In the genomic region with DNA sequence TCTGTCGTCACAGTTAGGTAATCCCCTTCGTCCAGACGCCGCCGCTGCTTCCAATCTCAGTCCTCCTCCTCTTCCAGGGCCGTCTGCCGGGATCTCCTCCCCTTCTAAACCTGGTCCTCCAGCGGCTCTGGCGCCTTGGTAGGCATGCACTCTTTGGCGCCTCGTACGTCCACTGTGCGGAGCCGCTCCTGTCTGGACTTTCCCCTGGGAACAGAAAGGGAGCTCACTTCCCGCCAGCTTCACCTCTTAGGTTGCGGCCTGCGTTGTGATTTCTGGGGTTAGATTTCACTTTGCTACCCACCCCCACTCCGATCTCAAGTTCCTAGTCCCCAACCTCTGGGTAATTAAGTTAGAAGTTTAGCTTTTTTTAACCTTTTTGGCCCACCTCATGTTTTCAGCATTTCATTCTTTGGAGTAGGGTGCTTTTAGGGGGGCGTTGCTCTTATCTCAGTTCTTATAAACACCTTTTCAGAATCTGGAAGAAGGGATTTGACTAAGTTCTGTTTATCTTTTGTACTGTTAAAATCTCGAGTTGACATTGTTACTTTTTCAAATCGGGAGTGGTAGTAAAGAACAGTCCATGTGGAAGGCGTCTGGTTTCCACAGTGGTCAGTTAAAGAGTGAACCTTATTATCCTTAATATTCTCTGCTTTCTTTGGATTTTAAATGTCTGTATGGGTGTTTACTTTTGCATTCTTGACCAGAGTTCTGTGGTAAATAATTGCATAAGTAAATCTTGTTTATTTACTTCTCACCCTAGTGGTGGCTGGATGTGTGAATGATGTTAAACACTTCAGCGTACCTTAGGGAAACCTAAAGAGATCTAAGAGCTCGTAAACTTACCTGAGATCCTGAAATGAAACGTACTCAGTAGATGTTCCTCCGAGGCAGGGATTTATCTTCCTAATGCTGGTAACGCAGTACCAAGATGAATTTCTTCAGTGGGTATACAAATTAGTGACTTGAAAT, we compare ENCODE assay signal across 1 cellular context.
A peak's percentile ranks its signal among the peaks of the same experiment; 100 is the strongest.
TF ChIP-seq lines count a peak whose summit lies in the region.

No MANE protein-coding gene starts in this region.

TF ChIP-seq in K562, 482 proteins besides CTCF, POLR2A, EP300 and RAD21 (continued from another document and continues in another):
- TF ChIP-seq TAF15 (IDR thresholded peaks at IDR 0.05; ENCODE audit: low read depth, low read length) (no peak), ZNF717 (CRISPR knock-in tag; IDR thresholded peaks at IDR 0.05) (no peak), GTF2A2 (tag; IDR thresholded peaks at IDR 0.05) (no peak), ZNF740 (CRISPR knock-in tag; IDR thresholded peaks at IDR 0.05) (peak; percentile 39; the same call in 1 of the 2 replicates), ZNF740 (tag; IDR thresholded peaks at IDR 0.05) (no peak), ZNF655 (CRISPR knock-in tag; IDR thresholded peaks at IDR 0.05) (no peak), SMAD3 (CRISPR knock-in tag; conservative IDR thresholded peaks at IDR 0.05) (no peak), ZNF280A (IDR thresholded peaks at IDR 0.05; ENCODE audit: low read depth, partially characterized antibody) (no peak), ZNF282 (CRISPR knock-in tag; IDR thresholded peaks at IDR 0.05) (no peak), ZNF184 (CRISPR knock-in tag; IDR thresholded peaks at IDR 0.05) (no peak), ZNF668 (CRISPR knock-in tag; IDR thresholded peaks at IDR 0.05) (no peak), RREB1 (CRISPR knock-in tag; IDR thresholded peaks at IDR 0.05) (no peak), ZNF274 (IDR thresholded peaks at IDR 0.05; ENCODE audit: borderline replicate concordance, low read depth, low read length) (no peak), SREBF1 (IDR thresholded peaks at IDR 0.05; ENCODE audit: borderline replicate concordance, low read depth, low read length) (no peak), ZNF695 (CRISPR knock-in tag; IDR thresholded peaks at IDR 0.05) (no peak), ZNF780A (CRISPR knock-in tag; IDR thresholded peaks at IDR 0.05) (no peak), POLR2H (tag; IDR thresholded peaks at IDR 0.05; ENCODE audit: low read depth) (no peak), TAF7 (tag; IDR thresholded peaks at IDR 0.05) (peak; percentile 82), NELFE (IDR thresholded peaks at IDR 0.05; ENCODE audit: insufficient read depth, insufficient read length) (no peak), L3MBTL2 (IDR thresholded peaks at IDR 0.05) (peak; percentile 30; the same call in 1 of the 2 replicates), ELF4 (CRISPR knock-in tag; IDR thresholded peaks at IDR 0.05) (no peak), GATA2 (CRISPR knock-in tag; IDR thresholded peaks at IDR 0.05) (no peak), E2F8 (IDR thresholded peaks at IDR 0.05; ENCODE audit: low read depth, partially characterized antibody) (no peak), POU5F1 (IDR thresholded peaks at IDR 0.05; ENCODE audit: borderline replicate concordance, low read depth, low read length, partially characterized antibody) (no peak), TAF9B (IDR thresholded peaks at IDR 0.05; ENCODE audit: partially characterized antibody) (no peak), POLR3A (IDR thresholded peaks at IDR 0.05; ENCODE audit: borderline replicate concordance, extremely low read depth, insufficient read depth, insufficient read length) (no peak), SMAD4 (CRISPR knock-in tag; conservative IDR thresholded peaks at IDR 0.05) (peak; percentile 65), ZFP1 (CRISPR knock-in tag; IDR thresholded peaks at IDR 0.05) (no peak)
- TF ChIP-seq, protein P1, sequence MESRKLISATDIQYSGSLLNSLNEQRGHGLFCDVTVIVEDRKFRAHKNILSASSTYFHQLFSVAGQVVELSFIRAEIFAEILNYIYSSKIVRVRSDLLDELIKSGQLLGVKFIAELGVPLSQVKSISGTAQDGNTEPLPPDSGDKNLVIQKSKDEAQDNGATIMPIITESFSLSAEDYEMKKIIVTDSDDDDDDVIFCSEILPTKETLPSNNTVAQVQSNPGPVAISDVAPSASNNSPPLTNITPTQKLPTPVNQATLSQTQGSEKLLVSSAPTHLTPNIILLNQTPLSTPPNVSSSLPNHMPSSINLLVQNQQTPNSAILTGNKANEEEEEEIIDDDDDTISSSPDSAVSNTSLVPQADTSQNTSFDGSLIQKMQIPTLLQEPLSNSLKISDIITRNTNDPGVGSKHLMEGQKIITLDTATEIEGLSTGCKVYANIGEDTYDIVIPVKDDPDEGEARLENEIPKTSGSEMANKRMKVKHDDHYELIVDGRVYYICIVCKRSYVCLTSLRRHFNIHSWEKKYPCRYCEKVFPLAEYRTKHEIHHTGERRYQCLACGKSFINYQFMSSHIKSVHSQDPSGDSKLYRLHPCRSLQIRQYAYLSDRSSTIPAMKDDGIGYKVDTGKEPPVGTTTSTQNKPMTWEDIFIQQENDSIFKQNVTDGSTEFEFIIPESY (CRISPR knock-in tag; IDR thresholded peaks at IDR 0.05), result no peak
- TF ChIP-seq, protein P2, sequence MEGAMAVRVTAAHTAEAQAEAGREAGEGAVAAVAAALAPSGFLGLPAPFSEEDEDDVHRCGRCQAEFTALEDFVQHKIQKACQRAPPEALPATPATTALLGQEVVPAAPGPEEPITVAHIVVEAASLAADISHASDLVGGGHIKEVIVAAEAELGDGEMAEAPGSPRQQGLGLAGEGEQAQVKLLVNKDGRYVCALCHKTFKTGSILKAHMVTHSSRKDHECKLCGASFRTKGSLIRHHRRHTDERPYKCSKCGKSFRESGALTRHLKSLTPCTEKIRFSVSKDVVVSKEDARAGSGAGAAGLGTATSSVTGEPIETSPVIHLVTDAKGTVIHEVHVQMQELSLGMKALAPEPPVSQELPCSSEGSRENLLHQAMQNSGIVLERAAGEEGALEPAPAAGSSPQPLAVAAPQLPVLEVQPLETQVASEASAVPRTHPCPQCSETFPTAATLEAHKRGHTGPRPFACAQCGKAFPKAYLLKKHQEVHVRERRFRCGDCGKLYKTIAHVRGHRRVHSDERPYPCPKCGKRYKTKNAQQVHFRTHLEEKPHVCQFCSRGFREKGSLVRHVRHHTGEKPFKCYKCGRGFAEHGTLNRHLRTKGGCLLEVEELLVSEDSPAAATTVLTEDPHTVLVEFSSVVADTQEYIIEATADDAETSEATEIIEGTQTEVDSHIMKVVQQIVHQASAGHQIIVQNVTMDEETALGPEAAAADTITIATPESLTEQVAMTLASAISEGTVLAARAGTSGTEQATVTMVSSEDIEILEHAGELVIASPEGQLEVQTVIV (CRISPR knock-in tag; IDR thresholded peaks at IDR 0.05; ENCODE audit: borderline replicate concordance), result no peak
- TF ChIP-seq, protein P3, sequence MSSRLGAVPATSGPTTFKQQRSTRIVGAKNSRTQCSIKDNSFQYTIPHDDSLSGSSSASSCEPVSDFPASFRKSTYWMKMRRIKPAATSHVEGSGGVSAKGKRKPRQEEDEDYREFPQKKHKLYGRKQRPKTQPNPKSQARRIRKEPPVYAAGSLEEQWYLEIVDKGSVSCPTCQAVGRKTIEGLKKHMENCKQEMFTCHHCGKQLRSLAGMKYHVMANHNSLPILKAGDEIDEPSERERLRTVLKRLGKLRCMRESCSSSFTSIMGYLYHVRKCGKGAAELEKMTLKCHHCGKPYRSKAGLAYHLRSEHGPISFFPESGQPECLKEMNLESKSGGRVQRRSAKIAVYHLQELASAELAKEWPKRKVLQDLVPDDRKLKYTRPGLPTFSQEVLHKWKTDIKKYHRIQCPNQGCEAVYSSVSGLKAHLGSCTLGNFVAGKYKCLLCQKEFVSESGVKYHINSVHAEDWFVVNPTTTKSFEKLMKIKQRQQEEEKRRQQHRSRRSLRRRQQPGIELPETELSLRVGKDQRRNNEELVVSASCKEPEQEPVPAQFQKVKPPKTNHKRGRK (tag; IDR thresholded peaks at IDR 0.05), result no peak
- TF ChIP-seq, protein P4, sequence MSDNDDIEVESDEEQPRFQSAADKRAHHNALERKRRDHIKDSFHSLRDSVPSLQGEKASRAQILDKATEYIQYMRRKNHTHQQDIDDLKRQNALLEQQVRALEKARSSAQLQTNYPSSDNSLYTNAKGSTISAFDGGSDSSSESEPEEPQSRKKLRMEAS (CRISPR knock-in tag; IDR thresholded peaks at IDR 0.05), result peak; percentile 43; the same call in 1 of the 2 replicates
- TF ChIP-seq, protein P5, sequence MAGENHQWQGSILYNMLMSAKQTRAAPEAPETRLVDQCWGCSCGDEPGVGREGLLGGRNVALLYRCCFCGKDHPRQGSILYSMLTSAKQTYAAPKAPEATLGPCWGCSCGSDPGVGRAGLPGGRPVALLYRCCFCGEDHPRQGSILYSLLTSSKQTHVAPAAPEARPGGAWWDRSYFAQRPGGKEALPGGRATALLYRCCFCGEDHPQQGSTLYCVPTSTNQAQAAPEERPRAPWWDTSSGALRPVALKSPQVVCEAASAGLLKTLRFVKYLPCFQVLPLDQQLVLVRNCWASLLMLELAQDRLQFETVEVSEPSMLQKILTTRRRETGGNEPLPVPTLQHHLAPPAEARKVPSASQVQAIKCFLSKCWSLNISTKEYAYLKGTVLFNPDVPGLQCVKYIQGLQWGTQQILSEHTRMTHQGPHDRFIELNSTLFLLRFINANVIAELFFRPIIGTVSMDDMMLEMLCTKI (IDR thresholded peaks at IDR 0.05; ENCODE audit: partially characterized antibody), result no peak
